In the genomic region with DNA sequence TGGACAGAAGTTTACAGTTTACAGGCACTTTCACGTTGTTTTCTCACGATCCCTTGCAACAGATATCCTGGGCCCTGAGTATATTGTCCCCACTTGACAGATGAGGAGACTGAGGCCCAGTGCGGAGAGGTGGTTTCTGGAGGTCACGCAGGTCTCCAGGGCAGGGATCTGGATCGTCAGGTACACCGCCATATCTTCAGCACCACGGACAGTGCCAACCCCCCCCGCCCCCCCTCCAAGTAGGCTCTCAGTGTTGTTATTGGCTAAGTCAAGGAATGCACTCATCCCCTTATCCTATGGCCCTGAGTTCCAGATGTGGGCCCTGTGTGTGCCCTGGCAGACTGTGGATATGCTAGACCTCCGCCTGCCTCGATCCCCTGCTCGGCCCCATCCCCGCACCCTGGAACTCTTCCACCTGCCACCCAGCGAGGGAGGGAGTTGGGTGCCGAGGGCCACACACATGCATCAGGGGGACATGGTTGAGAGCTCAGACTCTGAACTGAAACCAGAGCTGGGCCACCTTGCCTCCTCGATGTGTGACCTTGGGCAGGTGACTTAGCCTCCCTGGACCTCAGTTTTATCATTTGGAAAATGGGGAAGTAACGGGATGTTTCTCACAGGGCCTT, we compare ENCODE assay signal across 1 cellular context.
TF ChIP-seq lines count a peak whose summit lies in the region.

No MANE protein-coding gene starts in this region.

TF ChIP-seq in H1, 55 proteins besides CTCF, POLR2A, EP300 and RAD21:
- TF ChIP-seq KDM1A (IDR thresholded peaks at IDR 0.05; ENCODE audit: borderline replicate concordance, low read length), result peak; percentile 61; the same call in 1 of the 2 replicates
- TF ChIP-seq YY1 (IDR thresholded peaks at IDR 0.05; ENCODE audit: low read depth, low read length), result 0 out of 2 replicates have a peak, but pooled peaks have one; percentile 19
- TF ChIP-seq HDAC2 (IDR thresholded peaks at IDR 0.05; ENCODE audit: borderline replicate concordance in 1 of 2, low read depth in 2 of 2, low read length in 2 of 2), result no peak
